23 cellular contexts compared by ENCODE assay signal in genomic region chr5:33153373-33153772, GRCh38.
"Had no signal": no experiment of that assay in that cellular context is flagged by ENCODE, and none has a peak within 500 bp of the region (broad histone marks: within the 10 kb centered on the region; RNA-seq: fewer than 3 reads in every experiment).

No MANE protein-coding gene starts in this region.

- H2AFZ ChIP-seq: neural progenitor cell had no signal

- H3K36me3 ChIP-seq: cardiac muscle cell, neural progenitor cell, right lobe of liver, suprapubic skin, transverse colon, uterus had no signal

- ATAC-seq: activated T-cell treated with anti-CD3 and anti-CD28 coated beads, Interleukin-2, amount 50 U/mL, for 4 hours; left lobe of liver; naive thymus-derived CD4-positive, alpha-beta T cell; right lobe of liver; stimulated activated effector memory CD8-positive, alpha-beta T cell treated with anti-CD3 and anti-CD28 coated beads, Interleukin-12 subunit alpha, Interleukin-12 subunit beta, amount 100 ng/mL, for 72 hours; stimulated activated naive CD8-positive, alpha-beta T cell treated with anti-CD3 and anti-CD28 coated beads, Interleukin-15, amount 100 ng/mL, for 72 hours had no signal

- H3K4me1 ChIP-seq: neural progenitor cell, right lobe of liver, suprapubic skin, transverse colon had no signal

- H3K27ac ChIP-seq: cardiac muscle cell, foreskin keratinocyte, neural progenitor cell, right lobe of liver, skin epidermis, suprapubic skin, transverse colon, uterus had no signal

- H3K4me2 ChIP-seq: neural progenitor cell had no signal

- DNase-seq: activated CD4-positive, alpha-beta T cell treated with anti-CD3 and anti-CD28 coated beads for 1 hour; activated CD8-positive, alpha-beta memory T cell treated with anti-CD3 and anti-CD28 coated beads, Interleukin-2, amount 50 U/mL, for 48 hours; activated naive CD4-positive, alpha-beta T cell treated with Interleukin-2 at 50 U/mL for 16 hours; activated naive CD8-positive, alpha-beta T cell treated with anti-CD3 and anti-CD28 coated beads for 36 hours; activated T-cell treated with anti-CD3 and anti-CD28 coated beads, Interleukin-2, amount 50 U/mL, for 4 hours; dermis blood vessel endothelial cell; effector CD8-positive, alpha-beta T cell; naive thymus-derived CD4-positive, alpha-beta T cell; right lobe of liver; stimulated activated CD4-positive, alpha-beta T cell treated with anti-CD3 and anti-CD28 coated beads, Interleukin-2, amount 100 ng/mL, for 24 hours; stimulated activated naive CD8-positive, alpha-beta T cell treated with anti-CD3 and anti-CD28 coated beads, Interleukin-15, amount 100 ng/mL, for 72 hours; T-helper 9 cell; transverse colon; uterus had no signal

- H3K27ac Mint-ChIP-seq: activated naive CD8-positive, alpha-beta T cell treated with anti-CD3 and anti-CD28 coated beads for 36 hours; activated T-helper 2 cell treated with anti-CD3 and anti-CD28 coated beads, Interferon-gamma antibody, Interleukin-2, Interleukin-4, amounts not matched to agents 10 μg/mL and 5 μg/mL and 100 μg/mL, durations not matched to agents 14 hours and 24 hours and 36 hours; naive thymus-derived CD4-positive, alpha-beta T cell; neural progenitor cell; stimulated activated effector memory CD8-positive, alpha-beta T cell treated with anti-CD3 and anti-CD28 coated beads, Interleukin-12 subunit alpha, Interleukin-12 subunit beta, amount 100 ng/mL, for 72 hours; stimulated activated naive CD8-positive, alpha-beta T cell treated with anti-CD3 and anti-CD28 coated beads, Interleukin-15, amount 100 ng/mL, for 72 hours had no signal

- H3K9me3 ChIP-seq: right lobe of liver, suprapubic skin, transverse colon, uterus had no signal

- H3K27me3 ChIP-seq: cardiac muscle cell, foreskin keratinocyte, neural progenitor cell, right lobe of liver, suprapubic skin, transverse colon, uterus had no signal

- H3K4me3 Mint-ChIP-seq: activated naive CD8-positive, alpha-beta T cell treated with anti-CD3 and anti-CD28 coated beads for 36 hours; activated T-cell treated with anti-CD3 and anti-CD28 coated beads, Interleukin-2, amount 50 U/mL, for 4 hours; naive thymus-derived CD4-positive, alpha-beta T cell; neural progenitor cell; stimulated activated effector memory CD8-positive, alpha-beta T cell treated with anti-CD3 and anti-CD28 coated beads, Interleukin-12 subunit alpha, Interleukin-12 subunit beta, amount 100 ng/mL, for 72 hours; stimulated activated naive CD8-positive, alpha-beta T cell treated with anti-CD3 and anti-CD28 coated beads, Interleukin-15, amount 100 ng/mL, for 72 hours had no signal

- H3K9me3 Mint-ChIP-seq: activated T-helper 2 cell treated with anti-CD3 and anti-CD28 coated beads, Interferon-gamma antibody, Interleukin-2, Interleukin-4, amounts not matched to agents 10 μg/mL and 5 μg/mL and 100 μg/mL, durations not matched to agents 14 hours and 24 hours and 36 hours; neural progenitor cell had no signal

- H3K9ac ChIP-seq: neural progenitor cell had no signal

- H3K36me3 Mint-ChIP-seq: activated naive CD8-positive, alpha-beta T cell treated with anti-CD3 and anti-CD28 coated beads for 36 hours; naive thymus-derived CD4-positive, alpha-beta T cell; neural progenitor cell; stimulated activated effector memory CD8-positive, alpha-beta T cell treated with anti-CD3 and anti-CD28 coated beads, Interleukin-12 subunit alpha, Interleukin-12 subunit beta, amount 100 ng/mL, for 72 hours had no signal

- H3K4me1 Mint-ChIP-seq: activated naive CD8-positive, alpha-beta T cell treated with anti-CD3 and anti-CD28 coated beads for 36 hours; stimulated activated effector memory CD8-positive, alpha-beta T cell treated with anti-CD3 and anti-CD28 coated beads, Interleukin-12 subunit alpha, Interleukin-12 subunit beta, amount 100 ng/mL, for 72 hours; stimulated activated naive CD8-positive, alpha-beta T cell treated with anti-CD3 and anti-CD28 coated beads, Interleukin-15, amount 100 ng/mL, for 72 hours had no signal

- H3K4me3 ChIP-seq: cardiac muscle cell, lung, neural progenitor cell, right lobe of liver, skin epidermis, suprapubic skin, transverse colon, uterus had no signal

- H3K27me3 Mint-ChIP-seq: activated naive CD8-positive, alpha-beta T cell treated with anti-CD3 and anti-CD28 coated beads for 36 hours; naive thymus-derived CD4-positive, alpha-beta T cell; stimulated activated naive CD8-positive, alpha-beta T cell treated with anti-CD3 and anti-CD28 coated beads, Interleukin-15, amount 100 ng/mL, for 72 hours had no signal
